In the genomic region with DNA sequence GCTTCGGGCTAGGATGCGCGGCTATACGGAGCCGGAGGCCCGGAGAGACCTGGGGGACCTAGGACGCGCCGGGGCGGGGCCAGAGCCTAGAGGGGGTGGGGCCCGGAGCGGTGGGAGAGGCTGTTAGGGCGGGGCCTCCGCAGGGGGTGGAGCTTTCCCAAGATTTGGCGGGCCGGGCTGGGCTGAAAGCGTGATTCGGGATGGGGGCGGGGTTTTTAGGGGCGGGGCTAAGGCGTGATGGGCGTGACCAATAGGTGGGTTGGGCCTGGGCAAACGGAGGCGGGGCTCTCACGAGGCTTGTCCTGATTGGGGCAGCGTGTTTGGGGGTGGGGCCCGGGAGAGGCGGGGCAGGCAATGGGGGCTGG, we compare ENCODE assay signal across 8 cellular contexts. TPM values are rescaled to one million over a fixed set of nuclear protein-coding genes. Genes with fewer than 3 reads are reported as not detected.
DNase-seq lines count a peak whose midpoint lies in the region; ATAC-seq and TF ChIP-seq lines count a peak whose summit lies in the region.

No MANE protein-coding gene starts in this region.

- DNase-seq in C1 segment of cervical spinal cord (lab: John Stamatoyannopoulos, UW) (peak; percentile 27 to 99 (median 90)), NCI-H774 (lab: John Stamatoyannopoulos, UW) (peak; percentile 86), dorsolateral prefrontal cortex (peak; percentile 82 to 97 (median 94)), lower leg skin (ENCODE audit: low spot score in 2 of 2) (peak; percentile 95 to 99)
- DNase-seq in activated CD4-positive, alpha-beta memory T cell treated with anti-CD3 and anti-CD28 coated beads, Interleukin-2, amount 10 ng/mL, durations not matched to agents 7 days and 5 days, result peak; percentile 97
- peak; percentile 90 for DNase-seq in stimulated activated CD4-positive, alpha-beta T cell treated with anti-CD3 and anti-CD28 coated beads, Interleukin-4, amount 100 ng/mL, for 24 hours

- TF ChIP-seq CTCF in dorsolateral prefrontal cortex (IDR thresholded peaks at IDR 0.05 in 54 of 56, conservative IDR thresholded peaks at IDR 0.05 in 2 of 56; ENCODE audit: low read depth in 1 of 56, partially characterized antibody in 56 of 56), result no peak
- no peak for TF ChIP-seq CTCF in lower leg skin (IDR thresholded peaks at IDR 0.05)

- H3K27ac Mint-ChIP-seq in activated CD4-positive, alpha-beta memory T cell treated with anti-CD3 and anti-CD28 coated beads, Interleukin-2, amount 10 ng/mL, durations not matched to agents 7 days and 5 days, result peak overlapping the region; percentile 58

- peaks cover 2% of the 10 kb centered on the region for H3K9me3 Mint-ChIP-seq in activated CD4-positive, alpha-beta memory T cell treated with anti-CD3 and anti-CD28 coated beads, Interleukin-2, amount 10 ng/mL, durations not matched to agents 7 days and 5 days

- peak overlapping the region; percentile 71 for H3K4me3 Mint-ChIP-seq in activated CD4-positive, alpha-beta memory T cell treated with anti-CD3 and anti-CD28 coated beads, Interleukin-2, amount 10 ng/mL, durations not matched to agents 7 days and 5 days

- H3K27ac ChIP-seq in dorsolateral prefrontal cortex, result peak overlapping the region; percentile 74 to 100 (median 99)

- ATAC-seq in GM19351 (IDR thresholded peaks at IDR 0.05; ENCODE audit: unreplicated experiment), result peak; percentile 30
- peak; percentile 32 for ATAC-seq in HG03520 (IDR thresholded peaks at IDR 0.05; ENCODE audit: unreplicated experiment)

- no peaks in the 10 kb centered on the region for H3K27me3 Mint-ChIP-seq in activated CD4-positive, alpha-beta memory T cell treated with anti-CD3 and anti-CD28 coated beads, Interleukin-2, amount 10 ng/mL, durations not matched to agents 7 days and 5 days

- no peaks in the 10 kb centered on the region for H3K27me3 ChIP-seq in dorsolateral prefrontal cortex

- peaks cover 34% of the 10 kb centered on the region for H3K4me1 Mint-ChIP-seq in activated CD4-positive, alpha-beta memory T cell treated with anti-CD3 and anti-CD28 coated beads, Interleukin-2, amount 10 ng/mL, durations not matched to agents 7 days and 5 days

- intact Hi-C loops in dorsolateral prefrontal cortex (cut with DNase I), result no loop called here
- intact Hi-C loops in lower leg skin (cut with DNase I; ENCODE audit: low total_unique reads), result no loop called here

- POLR2A ChIA-PET in activated CD4-positive, alpha-beta memory T cell treated with anti-CD3 and anti-CD28 coated beads, Interleukin-2, amount 10 ng/mL, durations not matched to agents 7 days and 5 days (lab: Charles Lee), result interaction anchor here (1.0 to 3.1 kb wide), 11 partner anchors 11 to 385 kb away, joined by 3 to 12 read pairs (median 6); a partner anchor contains a TSS

- WGBS in lower leg skin, 2 donors, result 2 to 3% methylated on average over 22 to 26 of the region's 28 CpGs

- TF ChIP-seq POLR2A in lower leg skin (IDR thresholded peaks at IDR 0.05), result no peak

- peaks cover 10% of the 10 kb centered on the region for H3K36me3 Mint-ChIP-seq in activated CD4-positive, alpha-beta memory T cell treated with anti-CD3 and anti-CD28 coated beads, Interleukin-2, amount 10 ng/mL, durations not matched to agents 7 days and 5 days (ENCODE audit: low read depth)

- H3K4me3 ChIP-seq in dorsolateral prefrontal cortex (peak overlapping the region; percentile 68 to 100 (median 97)), lower leg skin (ENCODE audit: low read depth, poor library complexity, severe bottlenecking) (peak overlapping the region; percentile 98)

- CTCF ChIA-PET in activated CD4-positive, alpha-beta memory T cell treated with anti-CD3 and anti-CD28 coated beads, Interleukin-2, amount 10 ng/mL, durations not matched to agents 7 days and 5 days (lab: Charles Lee), result interaction anchor here (1.1 to 2.2 kb wide), 6 partner anchors 23 to 188 kb away, joined by 3 to 10 read pairs (median 4); a partner anchor contains a TSS

RNA-seq across cellular contexts. Expression of a gene that starts 0.4 kb away (rescaled TPM):
- 10 to 100 TPM; 90.9 to 93.7 TPM for total RNA-seq in activated CD4-positive, alpha-beta memory T cell treated with anti-CD3 and anti-CD28 coated beads, Interleukin-2, amount 10 ng/mL, durations not matched to agents 7 days and 5 days
- total RNA-seq in dorsolateral prefrontal cortex, result 100 to 1,000 TPM; 130 to 218 (median 167) TPM
- 100 to 1,000 TPM in 1 of 4 donors, 10 to 100 TPM in 3; 40.6 to 125 (median 56.8) TPM for total RNA-seq in lower leg skin

RNA-seq across cellular contexts. Expression of a gene that starts 22.5 kb away (rescaled TPM):
- total RNA-seq in activated CD4-positive, alpha-beta memory T cell treated with anti-CD3 and anti-CD28 coated beads, Interleukin-2, amount 10 ng/mL, durations not matched to agents 7 days and 5 days, result 10 to 100 TPM; 20.6 to 20.8 TPM
- total RNA-seq in dorsolateral prefrontal cortex, result 100 to 1,000 TPM in 17 of 120 experiments, 10 to 100 TPM in 103; 61.3 to 163 (median 86.8) TPM
- total RNA-seq in lower leg skin, result 100 to 1,000 TPM in 1 of 4 donors, 10 to 100 TPM in 3; 53.5 to 110 (median 60.8) TPM

RNA-seq across cellular contexts. Expression of a gene that starts 26.6 kb away (rescaled TPM):
- 1 to 10 TPM; 1.2 to 1.4 TPM for total RNA-seq in activated CD4-positive, alpha-beta memory T cell treated with anti-CD3 and anti-CD28 coated beads, Interleukin-2, amount 10 ng/mL, durations not matched to agents 7 days and 5 days
- total RNA-seq in dorsolateral prefrontal cortex (100 to 1,000 TPM in 14 of 120 experiments, 10 to 100 TPM in 104, 1 to 10 TPM in 2; 5.9 to 298 (median 35.7) TPM), lower leg skin (10 to 100 TPM; 11.8 to 51.8 (median 34.7) TPM)

RNA-seq across cellular contexts. Expression of a gene that starts 47.5 kb away (rescaled TPM):
- total RNA-seq in activated CD4-positive, alpha-beta memory T cell treated with anti-CD3 and anti-CD28 coated beads, Interleukin-2, amount 10 ng/mL, durations not matched to agents 7 days and 5 days, result 1 to 10 TPM; 7.4 to 8.7 TPM
- total RNA-seq in dorsolateral prefrontal cortex (10 to 100 TPM in 66 of 120 experiments, 1 to 10 TPM in 54; 4.7 to 29.3 (median 10.7) TPM), lower leg skin (10 to 100 TPM in 2 of 4 donors, 1 to 10 TPM in 2; 7.6 to 16.7 (median 11.4) TPM)

RNA-seq across cellular contexts. Expression of a gene that starts 54.2 kb away (rescaled TPM):
- 100 to 1,000 TPM; 205 to 211 TPM for total RNA-seq in activated CD4-positive, alpha-beta memory T cell treated with anti-CD3 and anti-CD28 coated beads, Interleukin-2, amount 10 ng/mL, durations not matched to agents 7 days and 5 days
- total RNA-seq in dorsolateral prefrontal cortex (100 to 1,000 TPM in 119 of 120 experiments, 10 to 100 TPM in 1; 99.2 to 179 (median 128) TPM), lower leg skin (100 to 1,000 TPM in 1 of 4 donors, 10 to 100 TPM in 3; 60.4 to 103 (median 79.7) TPM)

Comparison
In these comparisons a context has a peak if more than half of its experiments do, and no peak if none do; other contexts are left out.
1. Peak in every context shown above with its lines: DNase-seq, ATAC-seq, H3K4me3 ChIP-seq and H3K27ac ChIP-seq.